ENCODE assay signal across 1 cellular context in the genomic region with DNA sequence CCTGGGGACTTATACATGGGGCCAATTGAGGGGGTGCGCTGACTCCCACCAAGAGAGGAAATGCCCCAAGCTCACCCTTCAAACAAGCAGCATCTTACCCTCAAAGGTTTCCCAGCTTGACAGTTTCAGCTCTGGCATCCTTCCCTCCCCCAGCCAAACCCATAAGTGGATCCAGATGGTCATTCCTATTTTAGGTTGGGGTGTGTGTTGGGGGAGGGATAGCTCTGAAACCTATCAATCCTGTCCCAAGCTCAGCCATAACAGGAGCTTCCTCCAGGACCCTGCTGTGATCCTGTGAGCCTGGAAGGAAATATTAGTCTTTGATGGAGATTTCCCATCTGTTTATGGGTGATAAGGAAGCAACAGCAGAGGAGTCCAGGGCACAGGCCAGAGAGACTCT.
TF ChIP-seq lines count a peak whose summit lies in the region.

No MANE protein-coding gene starts in this region.

TF ChIP-seq in GM23338, 12 proteins besides CTCF, POLR2A, EP300 and RAD21:
- TF ChIP-seq EZH2 (IDR thresholded peaks at IDR 0.05; ENCODE audit: low read depth, unreplicated experiment), result no peak
- TF ChIP-seq, protein P1, sequence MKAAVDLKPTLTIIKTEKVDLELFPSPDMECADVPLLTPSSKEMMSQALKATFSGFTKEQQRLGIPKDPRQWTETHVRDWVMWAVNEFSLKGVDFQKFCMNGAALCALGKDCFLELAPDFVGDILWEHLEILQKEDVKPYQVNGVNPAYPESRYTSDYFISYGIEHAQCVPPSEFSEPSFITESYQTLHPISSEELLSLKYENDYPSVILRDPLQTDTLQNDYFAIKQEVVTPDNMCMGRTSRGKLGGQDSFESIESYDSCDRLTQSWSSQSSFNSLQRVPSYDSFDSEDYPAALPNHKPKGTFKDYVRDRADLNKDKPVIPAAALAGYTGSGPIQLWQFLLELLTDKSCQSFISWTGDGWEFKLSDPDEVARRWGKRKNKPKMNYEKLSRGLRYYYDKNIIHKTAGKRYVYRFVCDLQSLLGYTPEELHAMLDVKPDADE (IDR thresholded peaks at IDR 0.05), result no peak
- no peak for TF ChIP-seq ZNF331 (CRISPR knock-in tag; IDR thresholded peaks at IDR 0.05; ENCODE audit: low read depth)
- no peak for TF ChIP-seq EZH2phosphoT487 (IDR thresholded peaks at IDR 0.05; ENCODE audit: unreplicated experiment)
- TF ChIP-seq POLR2AphosphoS5 (IDR thresholded peaks at IDR 0.05; ENCODE audit: low read depth), result no peak
- TF ChIP-seq JUNB (IDR thresholded peaks at IDR 0.05; ENCODE audit: unreplicated experiment), result no peak
- TF ChIP-seq NANOG (IDR thresholded peaks at IDR 0.05; ENCODE audit: borderline replicate concordance), result no peak
- no peak for TF ChIP-seq ZNF462 (CRISPR knock-in tag; IDR thresholded peaks at IDR 0.05)
- no peak for TF ChIP-seq CREB1 (CRISPR knock-in tag; IDR thresholded peaks at IDR 0.05; ENCODE audit: low read depth)
- TF ChIP-seq STAT1 (IDR thresholded peaks at IDR 0.05; ENCODE audit: unreplicated experiment), result no peak
- no peak for TF ChIP-seq REST (IDR thresholded peaks at IDR 0.05; ENCODE audit: unreplicated experiment)
- no peak for TF ChIP-seq ZNF114 (CRISPR knock-in tag; IDR thresholded peaks at IDR 0.05)
TF ChIP-seq in GM23338: peak in this region for 0.
